In the genomic region with DNA sequence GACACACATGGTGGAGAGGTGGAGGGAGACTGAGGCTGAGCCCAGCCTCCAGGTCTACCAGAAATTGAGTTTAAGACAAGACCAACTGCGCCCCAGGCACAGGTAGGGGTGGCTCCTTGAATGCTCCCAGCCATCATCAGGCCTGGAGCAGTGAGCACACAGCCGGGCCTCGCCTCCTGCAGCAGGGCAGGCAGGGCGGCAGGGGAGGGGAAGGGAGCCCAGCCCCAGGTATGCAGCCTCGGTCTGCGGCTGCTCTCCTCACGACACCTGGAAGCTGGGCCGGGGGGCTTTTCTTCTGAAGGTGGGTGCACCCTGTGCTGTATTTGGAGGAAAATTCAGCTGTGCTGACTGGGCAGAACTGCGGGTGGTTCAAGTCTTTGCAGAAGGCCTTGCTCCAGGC, we compare ENCODE assay signal across 24 cellular contexts. TPM values are rescaled to one million over a fixed set of nuclear protein-coding genes. Genes with fewer than 3 reads are reported as not detected.
"Had no signal": no experiment of that assay in that cellular context is flagged by ENCODE, and none has a peak within 500 bp of the region (broad histone marks: within the 10 kb centered on the region; RNA-seq: fewer than 3 reads in every experiment).

No MANE protein-coding gene starts in this region.

- H3K9me3 ChIP-seq: ascending aorta, body of pancreas had no signal

- H3K36me3 Mint-ChIP-seq: activated naive CD4-positive, alpha-beta T cell treated with anti-CD3 and anti-CD28 coated beads, Interleukin-2, amount 50 U/mL, for 72 hours had no signal

- H3K36me3 ChIP-seq: ascending aorta had no signal

- H3K4me3 ChIP-seq: ascending aorta, body of pancreas had no signal

- H3K27me3 ChIP-seq: ascending aorta, body of pancreas had no signal

- H3K4me1 ChIP-seq: ascending aorta had no signal

- H3K27ac Mint-ChIP-seq: activated CD8-positive, alpha-beta T cell treated with anti-CD3 and anti-CD28 coated beads, Interleukin-2, amount 10 ng/mL, durations not matched to agents 7 days and 5 days; activated naive CD8-positive, alpha-beta T cell treated with anti-CD3 and anti-CD28 coated beads, Interleukin-2, amount 50 U/mL, for 24 hours; T-helper 1 cell treated with Interleukin-12 subunit alpha and Interleukin-12 subunit beta and Interleukin-4 antibody, amounts not matched to agents 30 μg/mL and 1 μg/mL, for 36 hours had no signal

- ATAC-seq: activated CD8-positive, alpha-beta T cell treated with anti-CD3 and anti-CD28 coated beads, Interleukin-2, amount 10 ng/mL, durations not matched to agents 7 days and 5 days; activated naive CD4-positive, alpha-beta T cell treated with anti-CD3 and anti-CD28 coated beads, Interleukin-2, amount 50 U/mL, for 72 hours; activated naive CD8-positive, alpha-beta T cell treated with anti-CD3 and anti-CD28 coated beads, Interleukin-2, amount 50 U/mL, for 24 hours; body of pancreas; PC-3 had no signal

- DNase-seq: activated CD4-positive, alpha-beta T cell treated with anti-CD3 and anti-CD28 coated beads for 48 hours; activated CD4-positive, alpha-beta T cell treated with anti-CD3 and anti-CD28 coated beads, Interleukin-2, amount 50 U/mL, for 4 hours; activated CD4-positive, CD25-positive, alpha-beta regulatory T cell treated with anti-CD3 and anti-CD28 coated beads, Interleukin-2, amount 50 U/mL, for 72 hours; activated CD8-positive, alpha-beta memory T cell treated with anti-CD3 and anti-CD28 coated beads, Interleukin-2, amount 50 U/mL, for 48 hours; activated CD8-positive, alpha-beta T cell treated with anti-CD3 and anti-CD28 coated beads, Interleukin-2, amount 10 ng/mL, durations not matched to agents 7 days and 5 days; activated naive CD4-positive, alpha-beta T cell; activated naive CD8-positive, alpha-beta T cell treated with anti-CD3 and anti-CD28 coated beads, Interleukin-2, amount 50 U/mL, for 24 hours; activated T-cell treated with anti-CD3 and anti-CD28 coated beads, Interleukin-2, amount 50 U/mL, for 1 hour; amniotic stem cell; body of pancreas; central memory CD4-positive, alpha-beta T cell; Kasumi-1; NCI-H146; NCI-H187 treated with DMSO at 0.1 percent for 48 hours; NCI-H2081 treated with DMSO at 0.1 percent for 48 hours; NCI-H446; NCI-H524; PC-3; SHP77 treated with DMSO at 0.1 percent for 48 hours had no signal

- H3K27ac ChIP-seq: ascending aorta had no signal

- H3K9me3 Mint-ChIP-seq: activated naive CD4-positive, alpha-beta T cell treated with anti-CD3 and anti-CD28 coated beads, Interleukin-2, amount 50 U/mL, for 72 hours; activated naive CD8-positive, alpha-beta T cell treated with anti-CD3 and anti-CD28 coated beads, Interleukin-2, amount 50 U/mL, for 24 hours had no signal

- H3K4me3 Mint-ChIP-seq: activated CD8-positive, alpha-beta T cell treated with anti-CD3 and anti-CD28 coated beads, Interleukin-2, amount 10 ng/mL, durations not matched to agents 7 days and 5 days; activated naive CD8-positive, alpha-beta T cell treated with anti-CD3 and anti-CD28 coated beads, Interleukin-2, amount 50 U/mL, for 24 hours; T-helper 1 cell treated with Interleukin-12 subunit alpha and Interleukin-12 subunit beta and Interleukin-4 antibody, amounts not matched to agents 30 μg/mL and 1 μg/mL, for 36 hours had no signal

RNA-seq across cellular contexts. Expression of a gene that starts 29.5 kb away (rescaled TPM):
- total RNA-seq: SK-MEL-5 had no signal

RNA-seq across cellular contexts. Expression of a gene that starts 43.6 kb away (rescaled TPM):
- total RNA-seq: activated CD8-positive, alpha-beta T cell treated with anti-CD3 and anti-CD28 coated beads, Interleukin-2, amount 10 ng/mL, durations not matched to agents 7 days and 5 days; activated naive CD4-positive, alpha-beta T cell treated with anti-CD3 and anti-CD28 coated beads, Interleukin-2, amount 50 U/mL, for 72 hours; ascending aorta; body of pancreas; bronchial epithelial cell; PC-3; SK-MEL-5 had no signal
